ENCODE assay signal across 8 cellular contexts in genomic region chr22:37659066-37659896, GRCh38. TPM values are rescaled to one million over a fixed set of nuclear protein-coding genes. Genes with fewer than 3 reads are reported as not detected.
A peak's percentile ranks its signal among the peaks of the same experiment; 100 is the strongest.
DNase-seq lines count a peak whose midpoint lies in the region; ATAC-seq and TF ChIP-seq lines count a peak whose summit lies in the region.

No MANE protein-coding gene starts in this region.

- no peaks in the 10 kb centered on the region for H3K27me3 ChIP-seq in WERI-Rb-1 (ENCODE audit: insufficient read depth, low read depth, severe bottlenecking)
- no peaks in the 10 kb centered on the region for H3K27me3 ChIP-seq in rectal smooth muscle tissue (ENCODE audit: control insufficient read depth, insufficient read depth, low read length)

- H3K36me3 ChIP-seq in WERI-Rb-1 (peaks cover 19% of the 10 kb centered on the region), rectal smooth muscle tissue (ENCODE audit: control insufficient read depth, insufficient read depth, low read length) (no peaks in the 10 kb centered on the region)

- H3K9ac ChIP-seq in rectal smooth muscle tissue (ENCODE audit: low read length) = peak overlapping the region; percentile 82

- ATAC-seq in activated T-cell treated with anti-CD3 and anti-CD28 coated beads, Interleukin-2, amount 50 U/mL, for 4 hours = peak; percentile 16 to 19
- peak; percentile 16 for ATAC-seq in HG02970 (IDR thresholded peaks at IDR 0.05; ENCODE audit: low FRiP score, unreplicated experiment)

- peak overlapping the region; percentile 84 for H3K4me3 Mint-ChIP-seq in activated T-cell treated with anti-CD3 and anti-CD28 coated beads, Interleukin-2, amount 50 U/mL, for 4 hours

- H3K4me3 ChIP-seq in WERI-Rb-1 (ENCODE audit: low read depth, low read length) = peak overlapping the region; percentile 73
- H3K4me3 ChIP-seq in fibroblast of the aortic adventitia (ENCODE audit: low read depth, low read length) = peak overlapping the region; percentile 78
- H3K4me3 ChIP-seq in rectal smooth muscle tissue (ENCODE audit: low read length) = peak overlapping the region; percentile 90

- no peaks in the 10 kb centered on the region for H3K9me3 Mint-ChIP-seq in activated T-cell treated with anti-CD3 and anti-CD28 coated beads, Interleukin-2, amount 50 U/mL, for 4 hours

- DNase-seq in activated T-cell treated with anti-CD3 and anti-CD28 coated beads, Interleukin-2, amount 50 U/mL, for 4 hours = no peak
- DNase-seq in activated T-cell treated with anti-CD3 and anti-CD28 coated beads for 4 hours (no peak), WERI-Rb-1 (peak; percentile 53), fibroblast of the aortic adventitia (ENCODE audit: low read depth) (no peak), HT-29 (ENCODE audit: low spot score) (no peak), globus pallidus (ENCODE audit: low spot score) (no peak)

- H3K4me1 Mint-ChIP-seq in activated T-cell treated with anti-CD3 and anti-CD28 coated beads, Interleukin-2, amount 50 U/mL, for 4 hours (ENCODE audit: low read depth) = peaks cover 34% of the 10 kb centered on the region

- no peaks in the 10 kb centered on the region for H3K27me3 Mint-ChIP-seq in activated T-cell treated with anti-CD3 and anti-CD28 coated beads, Interleukin-2, amount 50 U/mL, for 4 hours (ENCODE audit: low read depth)

- TF ChIP-seq CTCF in WERI-Rb-1 (IDR thresholded peaks at IDR 0.05; ENCODE audit: low read depth, low read length) = no peak
- TF ChIP-seq CTCF in fibroblast of the aortic adventitia (IDR thresholded peaks at IDR 0.05; ENCODE audit: insufficient read depth, low read length) = no peak

- H3K27ac ChIP-seq in WERI-Rb-1 = peak overlapping the region; percentile 66
- peak overlapping the region; percentile 61 for H3K27ac ChIP-seq in rectal smooth muscle tissue (ENCODE audit: low read depth, low read length)

- H3K36me3 Mint-ChIP-seq in activated T-cell treated with anti-CD3 and anti-CD28 coated beads, Interleukin-2, amount 50 U/mL, for 4 hours (ENCODE audit: insufficient read depth) = no peaks in the 10 kb centered on the region

- H3K9me3 ChIP-seq in WERI-Rb-1 (ENCODE audit: severe bottlenecking) = no peaks in the 10 kb centered on the region

- H3K4me1 ChIP-seq in rectal smooth muscle tissue (ENCODE audit: control insufficient read depth, insufficient read depth, low read length) = peaks cover 30% of the 10 kb centered on the region

RNA-seq across cellular contexts. Expression of gene PDXP, which starts 0.8 kb away (rescaled TPM):
- 10 to 100 TPM; 39.0 to 50.2 (median 43.7) TPM for total RNA-seq in activated T-cell treated with anti-CD3 and anti-CD28 coated beads, Interleukin-2, amount 50 U/mL, for 4 hours
- 3.4 and 7.4 TPM in 2 replicates for total RNA-seq in fibroblast of the aortic adventitia (ENCODE audit: low replicate concordance)
- total RNA-seq in HT-29 (2014; rRNA removed; shearing (Covaris generic)) = 25.4 and 33.0 TPM in 2 replicates

RNA-seq across cellular contexts. Expression of gene LGALS1, which starts 16.2 kb away (rescaled TPM):
- 10 to 100 TPM; 23.5 to 39.5 (median 24.9) TPM for total RNA-seq in activated T-cell treated with anti-CD3 and anti-CD28 coated beads, Interleukin-2, amount 50 U/mL, for 4 hours
- 3,846 and 5,734 TPM in 2 replicates for total RNA-seq in fibroblast of the aortic adventitia (ENCODE audit: low replicate concordance)
- total RNA-seq in HT-29 (2014; rRNA removed; shearing (Covaris generic)) = 15.3 and 30.9 TPM in 2 replicates

RNA-seq across cellular contexts. Expression of gene SH3BP1, which starts 19.8 kb away (rescaled TPM):
- total RNA-seq in activated T-cell treated with anti-CD3 and anti-CD28 coated beads, Interleukin-2, amount 50 U/mL, for 4 hours = 10 to 100 TPM; 51.1 to 54.3 (median 52.5) TPM
- 1.8 and 4.6 TPM in 2 replicates for total RNA-seq in fibroblast of the aortic adventitia (ENCODE audit: low replicate concordance)
- 38.8 and 47.1 TPM in 2 replicates for total RNA-seq in HT-29 (2014; rRNA removed; shearing (Covaris generic))

RNA-seq across cellular contexts. Expression of gene NOL12, which starts 26.9 kb away (rescaled TPM):
- 10 to 100 TPM; 58.7 to 66.4 (median 65.2) TPM for total RNA-seq in activated T-cell treated with anti-CD3 and anti-CD28 coated beads, Interleukin-2, amount 50 U/mL, for 4 hours
- 12.7 and 14.0 TPM in 2 replicates for total RNA-seq in fibroblast of the aortic adventitia (ENCODE audit: low replicate concordance)
- total RNA-seq in HT-29 (2014; rRNA removed; shearing (Covaris generic)) = 25.2 and 42.3 TPM in 2 replicates

RNA-seq across cellular contexts. Expression of gene TRIOBP, which starts 37.6 kb away (rescaled TPM):
- total RNA-seq in activated T-cell treated with anti-CD3 and anti-CD28 coated beads, Interleukin-2, amount 50 U/mL, for 4 hours = 10 to 100 TPM; 14.9 to 19.0 (median 17.2) TPM
- 150 and 151 TPM in 2 replicates for total RNA-seq in fibroblast of the aortic adventitia (ENCODE audit: low replicate concordance)
- 91.3 and 98.4 TPM in 2 replicates for total RNA-seq in HT-29 (2014; rRNA removed; shearing (Covaris generic))

Comparison
In these comparisons a context has a peak if more than half of its experiments do, and no peak if none do; other contexts are left out.
1. RNA of gene LGALS1, which starts 16.2 kb away (total RNA-seq): 3,846 to 5,734 TPM in fibroblast of the aortic adventitia; 23.5 to 39.5 TPM in activated T-cell treated with anti-CD3 and anti-CD28 coated beads, Interleukin-2, amount 50 U/mL, for 4 hours and 15.3 to 30.9 TPM in HT-29; every median in the first group is over 10 times any median in the second.
2. Peak in every context shown above with its lines, with median percentiles within 50 percentile points of each other: H3K4me3 ChIP-seq.